ENCODE assay signal across 8 cellular contexts in the genomic region with DNA sequence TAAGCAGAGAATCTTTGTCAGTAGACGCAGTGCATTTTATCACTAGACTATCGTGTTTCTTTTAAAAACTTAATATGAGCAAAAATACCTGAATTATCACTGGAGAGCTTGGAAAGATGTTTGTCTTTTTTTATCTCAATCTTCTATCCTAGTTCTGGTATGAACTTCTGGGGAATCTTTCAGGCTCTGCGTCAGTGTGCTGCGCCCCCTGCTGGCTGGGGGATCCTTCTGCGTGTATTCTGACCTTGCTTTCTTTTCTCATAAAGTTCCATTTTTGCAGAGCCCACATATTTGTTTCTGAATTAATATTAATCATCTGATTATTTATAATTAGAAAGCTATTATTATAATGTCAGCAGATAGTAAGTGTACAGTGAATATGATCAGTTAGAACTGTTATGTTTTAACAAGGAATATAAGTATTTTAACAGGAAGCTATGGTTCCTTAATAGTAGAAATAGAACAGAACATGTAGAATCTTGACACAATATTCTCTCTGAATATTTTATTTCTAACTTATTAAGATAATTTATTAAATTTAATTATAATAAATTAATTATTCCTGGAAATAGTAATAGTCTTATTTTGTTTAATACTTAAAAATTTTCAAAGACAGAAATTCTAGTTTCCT.
DNase-seq lines count a peak whose midpoint lies in the region; ATAC-seq, FAIRE-seq and TF ChIP-seq lines count a peak whose summit lies in the region.

No MANE protein-coding gene starts in this region.

- H2AFZ ChIP-seq in GM12878 (ENCODE audit: control insufficient read depth, low read depth, low read length): no peak overlapping the region

- no peak overlapping the region for H3K9ac ChIP-seq in GM12878 (ENCODE audit: control insufficient read depth, insufficient read depth, low read length)

- no peaks in the 10 kb centered on the region for H3K9me3 ChIP-seq in Peyer's patch
- no peaks in the 10 kb centered on the region for H3K9me3 ChIP-seq in GM12878 (replicated peaks; ENCODE audit: control insufficient read depth, insufficient read depth, low read length)

- peak; percentile 37 for DNase-seq in Caki2 (ENCODE audit: low read depth)
- DNase-seq in Peyer's patch: peak in 2 of 3 donors; percentile 60 to 68
- DNase-seq in GM12878 (ENCODE audit: low read depth, low spot score): peak; percentile 1
- DNase-seq in stimulated activated CD4-positive, alpha-beta T cell treated with anti-CD3 and anti-CD28 coated beads, TNF-alpha, amount 100 ng/mL, for 24 hours (ENCODE audit: low read depth in 3 of 3): peak in 2 of 3 experiments; percentile 9 to 36
- DNase-seq in GM19238 (ENCODE audit: insufficient read length, low spot score): no peak

- WGBS in GM12878 (ENCODE audit: insufficient coverage, insufficient replicate concordance, low lambda C conversion rate, missing lambda C conversion rate): 19% methylated on average over 5 of the region's 5 CpGs

- POLR2A ChIA-PET in GM12878 (lab: Charles Lee): no interaction called here

- H3K4me1 ChIP-seq in Peyer's patch (no peaks in the 10 kb centered on the region), GM12878 (ENCODE audit: control insufficient read depth, insufficient read depth, low read length) (no peaks in the 10 kb centered on the region)

- no peak overlapping the region for H3K4me2 ChIP-seq in GM12878 (ENCODE audit: control insufficient read depth, insufficient read depth)

- in situ Hi-C loops in Caki2 (cut with HindIII; ENCODE audit: low pct_unique_long_range_greater_than_20kb, low sequenced_read_pairs) (no loop called here), GM12878 (cut with MboI) (loop anchor here (25.0 kb wide), 1 partner anchor 1723 kb away; no protein-coding TSS in a partner anchor)

- ATAC-seq in GM18907 (IDR thresholded peaks at IDR 0.05; ENCODE audit: unreplicated experiment) (peak; percentile 81), HG03378 (IDR thresholded peaks at IDR 0.05; ENCODE audit: unreplicated experiment) (peak; percentile 84), GM12878 (peak; percentile 79)

- H3K27me3 ChIP-seq in Peyer's patch: no peaks in the 10 kb centered on the region
- no peaks in the 10 kb centered on the region for H3K27me3 ChIP-seq in GM12878 (replicated peaks in 1 of 2; ENCODE audit: control insufficient read depth in 2 of 2, insufficient read depth in 2 of 2, low read length in 1 of 2)

- TF ChIP-seq POLR2A in Peyer's patch (IDR thresholded peaks at IDR 0.05) (no peak), GM12878 (IDR thresholded peaks at IDR 0.05; ENCODE audit: low read depth, low read length) (no peak)

- TF ChIP-seq RAD21 in GM12878 (IDR thresholded peaks at IDR 0.05; ENCODE audit: insufficient read depth, low read depth, low read length): peak; percentile 61

- H4K20me1 ChIP-seq in GM12878 (ENCODE audit: control insufficient read depth, insufficient read depth): no peaks in the 10 kb centered on the region

- TF ChIP-seq CTCF in Peyer's patch (IDR thresholded peaks at IDR 0.05) (peak; percentile 20 to 61 (median 53)), GM12878 (IDR thresholded peaks at IDR 0.05 in 2 of 3, conservative IDR thresholded peaks at IDR 0.05 in 1 of 3; ENCODE audit: control insufficient read depth in 2 of 3, extremely low read depth in 1 of 3, insufficient read depth in 1 of 3, low read depth in 3 of 3, low read length in 3 of 3) (peak; percentile 66 to 89 (median 82))

- H3K36me3 ChIP-seq in Peyer's patch (no peaks in the 10 kb centered on the region), GM12878 (ENCODE audit: control insufficient read depth in 2 of 2, insufficient read depth in 2 of 2, low read length in 1 of 2) (no peaks in the 10 kb centered on the region)

- CTCF ChIA-PET in GM12878 (lab: Yijun Ruan, JAX): interaction anchor here (0.7 to 2.5 kb wide), 24 partner anchors 8 to 1758 kb away, joined by 3 to 29 read pairs (median 4); no protein-coding TSS in a partner anchor

- H3K27ac ChIP-seq in Peyer's patch (no peak overlapping the region), GM12878 (ENCODE audit: control insufficient read depth, insufficient read depth) (no peak overlapping the region)

- RAD21 ChIA-PET in GM12878 (lab: Charles Lee; ENCODE audit: unreplicated experiment): interaction anchor here (0.9 to 2.1 kb wide), 8 partner anchors 11 to 1736 kb away, joined by 3 to 10 read pairs (median 4); no protein-coding TSS in a partner anchor

- no peak overlapping the region for H3K4me3 ChIP-seq in Peyer's patch
- no peak overlapping the region for H3K4me3 ChIP-seq in GM12878

- no peaks in the 10 kb centered on the region for H3K79me2 ChIP-seq in GM12878 (ENCODE audit: control insufficient read depth, insufficient read depth, low read length)

- no TSS peak for BruUV-seq in GM12878 (replicated peaks; lab: Mats Ljungman, UMichigan)

- intact Hi-C loops in GM12878 (cut with micrococcal nuclease; ENCODE audit: unreplicated experiment): loop anchor here (1.0 to 5.0 kb wide), 4 partner anchors 243 to 1736 kb away; no protein-coding TSS in a partner anchor

- TF ChIP-seq EP300 in GM12878 (IDR thresholded peaks at IDR 0.05; ENCODE audit: borderline replicate concordance in 1 of 2, control insufficient read depth in 1 of 2, low read depth in 2 of 2, low read length in 2 of 2): no peak

- FAIRE-seq in GM12878 (lab: Jason Lieb, UNC) (peak; percentile 52), islet of Langerhans (lab: Jason Lieb, UNC) (peak; percentile 86)

- SMC1A ChIA-PET in GM12878 (lab: Charles Lee; ENCODE audit: uncharacterized antibody, unreplicated experiment): interaction anchor here (0.7 to 2.0 kb wide), 12 partner anchors 9 to 1815 kb away, joined by 3 to 10 read pairs (median 3); no protein-coding TSS in a partner anchor

TF ChIP-seq in GM12878, 131 proteins besides CTCF, POLR2A, EP300 and RAD21:
- TF ChIP-seq YY1 (IDR thresholded peaks at IDR 0.05; ENCODE audit: low read depth, low read length) (0 out of 2 replicates have a peak, but pooled peaks have one; percentile 21), FOS (IDR thresholded peaks at IDR 0.05; ENCODE audit: borderline replicate concordance, extremely low read depth, insufficient read length) (no peak), SMC3 (IDR thresholded peaks at IDR 0.05; ENCODE audit: borderline replicate concordance, low read length) (peak; percentile 71; the same call in 1 of the 2 replicates), BRCA1 (IDR thresholded peaks at IDR 0.05; ENCODE audit: low read depth, low read length) (no peak), CEBPB (IDR thresholded peaks at IDR 0.05; ENCODE audit: borderline replicate concordance in 1 of 2, low read depth in 2 of 2, low read length in 2 of 2) (no peak)
TF ChIP-seq in GM12878: peak in this region for 2.
